ENCODE assay signal across 21 cellular contexts in genomic region chr16:67708368-67708771, GRCh38. TPM values are rescaled to one million over a fixed set of nuclear protein-coding genes. Genes with fewer than 3 reads are reported as not detected.
A peak's percentile ranks its signal among the peaks of the same experiment; 100 is the strongest.
DNase-seq lines count a peak whose midpoint lies in the region; TF ChIP-seq lines count a peak whose summit lies in the region.
"Had no signal": no experiment of that assay in that cellular context is flagged by ENCODE, and none has a peak within 500 bp of the region (broad histone marks: within the 10 kb centered on the region; RNA-seq: fewer than 3 reads in every experiment).

No MANE protein-coding gene starts in this region.

- no peaks in the 10 kb centered on the region for H3K9me3 ChIP-seq in neuronal stem cell (replicated peaks in 1 of 2; ENCODE audit: control insufficient read depth in 2 of 2, insufficient read depth in 1 of 2, low read depth in 1 of 2, low read length in 2 of 2)
- H3K9me3 ChIP-seq: esophagus muscularis mucosa had no signal

- WGBS in neuronal stem cell (ENCODE audit: extremely low coverage in 2 of 2, insufficient read length in 2 of 2, insufficient replicate concordance in 1 of 2), 2 donors = no CpG with 5 or more reads among the region's 2 CpGs

- no peak overlapping the region for H4K91ac ChIP-seq in neuronal stem cell (ENCODE audit: low read depth, low read length, poor library complexity)

- peak overlapping the region; percentile 26; the same call in 1 of the 2 replicates for H3K27ac ChIP-seq in RWPE1
- no peak overlapping the region for H3K27ac ChIP-seq in neuronal stem cell (replicated peaks; ENCODE audit: low read length)
- H3K27ac ChIP-seq: dorsolateral prefrontal cortex, esophagus muscularis mucosa, KMS-11 had no signal

- no peak for TF ChIP-seq CTCF in RWPE1 (conservative IDR thresholded peaks at IDR 0.05; ENCODE audit: low read depth)
- TF ChIP-seq CTCF in fibroblast of the aortic adventitia (IDR thresholded peaks at IDR 0.05; ENCODE audit: insufficient read depth, low read length) = no peak

- H3K4me3 ChIP-seq in fibroblast of the aortic adventitia (ENCODE audit: low read depth, low read length) = no peak overlapping the region
- H3K4me3 ChIP-seq in neuronal stem cell (ENCODE audit: low read length in 2 of 2) = no peak overlapping the region
- H3K4me3 ChIP-seq: dorsolateral prefrontal cortex, esophagus muscularis mucosa had no signal

- H2AFZ ChIP-seq in neuronal stem cell (ENCODE audit: low read length) = no peak overlapping the region

- no peak overlapping the region for H3K4me2 ChIP-seq in neuronal stem cell (ENCODE audit: insufficient read depth, low read length, poor library complexity, severe bottlenecking)
- H3K4me2 ChIP-seq: KMS-11 had no signal

- CTCF ChIA-PET in RWPE1 (lab: Yijun Ruan, JAX) = interaction anchor here (1.4 kb wide), 1 partner anchor 108 kb away, joined by 3 read pairs; no protein-coding TSS in a partner anchor

- no peak overlapping the region for H2BK5ac ChIP-seq in neuronal stem cell (ENCODE audit: low read length)

- H2BK12ac ChIP-seq in neuronal stem cell (ENCODE audit: low read length) = no peak overlapping the region

- no peaks in the 10 kb centered on the region for H3K27me3 ChIP-seq in neuronal stem cell (ENCODE audit: control insufficient read depth in 3 of 3, insufficient read depth in 3 of 3, low read depth in 1 of 3, low read length in 3 of 3)
- H3K27me3 ChIP-seq: dorsolateral prefrontal cortex, esophagus muscularis mucosa had no signal

- peaks cover 3 to 8% of the 10 kb centered on the region in 2 donors for H3K36me3 ChIP-seq in neuronal stem cell (replicated peaks in 1 of 2; ENCODE audit: control insufficient read depth in 2 of 2, insufficient read depth in 2 of 2, low read length in 2 of 2)
- H3K36me3 ChIP-seq: esophagus muscularis mucosa had no signal

- POLR2A ChIA-PET in RWPE1 (lab: Yijun Ruan, JAX; ENCODE audit: low non-redundant PET) = no interaction called here

- H3K9ac ChIP-seq in neuronal stem cell (ENCODE audit: low read depth, low read length, poor library complexity) = no peak overlapping the region
- H3K9ac ChIP-seq: KMS-11 had no signal

- no peak overlapping the region for H2BK15ac ChIP-seq in neuronal stem cell (ENCODE audit: low read length)

- H4K8ac ChIP-seq in neuronal stem cell (ENCODE audit: low read depth, low read length) = no peak overlapping the region

- no peak overlapping the region for H3K18ac ChIP-seq in neuronal stem cell (ENCODE audit: low read length)

- peaks cover 8% of the 10 kb centered on the region for H3K79me1 ChIP-seq in neuronal stem cell (ENCODE audit: low read depth, low read length)

- H3K23ac ChIP-seq in neuronal stem cell (ENCODE audit: low read depth, low read length, poor library complexity) = no peak overlapping the region

- DNase-seq in AG08395 (ENCODE audit: low spot score) = peak; percentile 82
- peak; percentile 21 for DNase-seq in GM04504 (ENCODE audit: low read depth)
- DNase-seq in RWPE1 (ENCODE audit: low spot score) = no peak
- DNase-seq in fibroblast of the aortic adventitia (ENCODE audit: low read depth) = peak; percentile 35
- no peak for DNase-seq in neuronal stem cell (ENCODE audit: low spot score)
- DNase-seq in stimulated activated naive CD4-positive, alpha-beta T cell treated with Interleukin-2 at 50 U/mL for 16 hours (lab: John Stamatoyannopoulos, UW) = no peak
- DNase-seq in stimulated activated CD8-positive, alpha-beta memory T cell treated with anti-CD3 and anti-CD28 coated beads, Interleukin-4, amount 100 ng/mL, for 48 hours = no peak
- no peak for DNase-seq in COR-L47 (lab: John Stamatoyannopoulos, UW)
- DNase-seq: activated CD4-positive, alpha-beta T cell treated with anti-CD3 and anti-CD28 coated beads, Interleukin-2, amount 50 U/mL, for 1 hour; activated gamma-delta T cell treated with Interleukin-2 at 50 U/mL for 16 hours; amniotic stem cell; CD4-positive, CD25-positive, alpha-beta regulatory T cell; DMS53; dorsolateral prefrontal cortex; immature natural killer cell; NCI-H1105 treated with DMSO at 0.1 percent for 48 hours; NCI-H526 treated with DMSO at 0.1 percent for 48 hours; SHP77 treated with DMSO at 0.1 percent for 48 hours had no signal

- H3K4ac ChIP-seq in neuronal stem cell (ENCODE audit: low read length) = no peak overlapping the region

- no peak overlapping the region for H3K14ac ChIP-seq in neuronal stem cell (ENCODE audit: low read length)

- no peak overlapping the region for H2BK120ac ChIP-seq in neuronal stem cell (ENCODE audit: low read depth, low read length)

- no peaks in the 10 kb centered on the region for H3K4me1 ChIP-seq in neuronal stem cell (ENCODE audit: control insufficient read depth in 2 of 2, insufficient read depth in 1 of 2, low read depth in 1 of 2, low read length in 2 of 2)

- H2AK5ac ChIP-seq in neuronal stem cell (ENCODE audit: low read depth, low read length) = no peak overlapping the region

RNA-seq across cellular contexts. Expression of gene GFOD2, which starts 10.7 kb away (rescaled TPM):
- total RNA-seq in fibroblast of the aortic adventitia (ENCODE audit: low replicate concordance) = 11.9 and 14.1 TPM in 2 replicates
- 19.6 TPM for polyA plus RNA-seq in neuronal stem cell (2013, experiment 1 of 2)
- 19.2 TPM for polyA plus RNA-seq in neuronal stem cell (2013, experiment 2 of 2)

RNA-seq across cellular contexts. Expression of gene C16orf86, which starts 41.8 kb away (rescaled TPM):
- 3.3 and 14.8 TPM in 2 replicates for total RNA-seq in fibroblast of the aortic adventitia (ENCODE audit: low replicate concordance)
- 2.5 TPM for polyA plus RNA-seq in neuronal stem cell (2013, experiment 1 of 2)
- 2.8 TPM for polyA plus RNA-seq in neuronal stem cell (2013, experiment 2 of 2)
- total RNA-seq: A673 had no signal

RNA-seq across cellular contexts. Expression of gene ENKD1, which starts 41.8 kb away (rescaled TPM):
- total RNA-seq in fibroblast of the aortic adventitia (ENCODE audit: low replicate concordance) = 14.1 and 19.2 TPM in 2 replicates
- 15.2 TPM for polyA plus RNA-seq in neuronal stem cell (2013, experiment 1 of 2)
- 15.0 TPM for polyA plus RNA-seq in neuronal stem cell (2013, experiment 2 of 2)

RNA-seq across cellular contexts. Expression of gene PARD6A, which starts 47.6 kb away (rescaled TPM):
- 1.4 TPM in 1 of 2 replicates, not detected in the other for total RNA-seq in fibroblast of the aortic adventitia (ENCODE audit: low replicate concordance)
- polyA plus RNA-seq in neuronal stem cell (2013, experiment 1 of 2) = 8.5 TPM
- polyA plus RNA-seq in neuronal stem cell (2013, experiment 2 of 2) = 8.0 TPM

RNA-seq across cellular contexts. Expression of gene ACD, which starts 48.3 kb away (rescaled TPM):
- 8.8 and 23.1 TPM in 2 replicates for total RNA-seq in fibroblast of the aortic adventitia (ENCODE audit: low replicate concordance)
- polyA plus RNA-seq in neuronal stem cell (2013, experiment 1 of 2) = 33.1 TPM
- 32.0 TPM for polyA plus RNA-seq in neuronal stem cell (2013, experiment 2 of 2)

Comparison
In these comparisons a context has a peak if more than half of its experiments do, and no peak if none do; other contexts are left out.
1. DNase-seq: peak in AG08395 (single experiment), GM04504 (single experiment) and fibroblast of the aortic adventitia (single experiment); none in RWPE1 (single experiment), neuronal stem cell (single experiment), stimulated activated naive CD4-positive, alpha-beta T cell treated with Interleukin-2 at 50 U/mL for 16 hours (single experiment), stimulated activated CD8-positive, alpha-beta memory T cell treated with anti-CD3 and anti-CD28 coated beads, Interleukin-4, amount 100 ng/mL, for 48 hours (single experiment) and COR-L47 (single experiment).